Comparison of ENCODE assay signal across 8 cellular contexts in the genomic region with DNA sequence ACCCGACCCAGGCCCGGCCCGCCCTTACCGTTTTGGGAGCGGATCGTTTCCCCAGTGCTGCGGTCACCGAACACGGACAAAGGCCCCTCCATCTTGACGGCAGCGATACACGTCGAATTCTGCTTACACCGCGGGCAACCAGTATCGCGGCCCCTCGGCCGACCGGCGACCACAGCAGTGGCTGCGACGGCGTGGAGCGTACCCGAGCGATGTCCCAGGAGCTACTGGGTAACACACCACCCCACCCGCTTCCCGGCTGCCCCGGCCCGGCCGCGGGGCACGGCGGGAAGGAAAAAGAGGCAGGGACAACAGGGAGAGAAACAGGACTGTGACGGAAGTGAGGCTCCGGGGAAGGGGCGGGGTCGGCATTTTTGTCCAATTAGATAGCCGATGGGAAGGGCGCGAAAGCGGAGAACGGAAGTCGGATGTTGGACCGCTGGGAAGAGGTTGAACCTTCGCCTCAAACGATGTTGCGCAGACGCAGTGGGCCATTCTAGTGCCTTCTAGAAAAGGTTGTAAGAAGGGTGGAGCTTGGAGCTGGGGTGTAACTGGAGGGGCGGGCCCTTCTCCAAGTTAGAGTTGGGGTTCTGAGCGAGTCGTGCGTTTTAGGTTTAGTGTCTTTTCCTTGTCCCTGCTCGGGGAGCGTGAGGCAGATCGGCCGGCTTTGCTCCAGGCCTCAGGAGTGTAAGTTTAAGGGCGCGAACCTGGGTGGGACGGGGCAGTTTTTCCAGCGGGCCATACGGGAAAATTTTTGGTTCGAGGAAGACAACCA. TPM values are rescaled to one million over a fixed set of nuclear protein-coding genes. Genes with fewer than 3 reads are reported as not detected.
A peak's percentile ranks its signal among the peaks of the same experiment; 100 is the strongest.
DNase-seq lines count a peak whose midpoint lies in the region; ATAC-seq and TF ChIP-seq lines count a peak whose summit lies in the region.

A gene (minus strand): TSS at position 226 of the 772 bp plus-strand sequence. CDS start 134 bp downstream, at position 92.

- H3K9me3 ChIP-seq in Peyer's patch, result no peaks in the 10 kb centered on the region
- H3K9me3 ChIP-seq in esophagus (ENCODE audit: control insufficient read depth in 2 of 2, insufficient read depth in 1 of 2, low read depth in 1 of 2, low read length in 1 of 2), result no peaks in the 10 kb centered on the region
- no peaks in the 10 kb centered on the region for H3K9me3 ChIP-seq in mucosa of stomach (ENCODE audit: control insufficient read depth, low read length)

- H3K4me2 ChIP-seq in KMS-11, result peak within 1 kb of the TSS; percentile 90

- H4K20me1 ChIP-seq in KMS-11 (ENCODE audit: insufficient read depth), result peaks cover 17% of the 10 kb centered on the region

- H3K4me1 ChIP-seq in KMS-11 (ENCODE audit: low read depth, poor library complexity, severe bottlenecking), result peaks cover 36% of the 10 kb centered on the region
- H3K4me1 ChIP-seq in Peyer's patch, result peaks cover 0 to 40% (median 13%) of the 10 kb centered on the region in 4 donors
- no peaks in the 10 kb centered on the region for H3K4me1 ChIP-seq in esophagus (ENCODE audit: control insufficient read depth in 2 of 2, insufficient read depth in 2 of 2, low read length in 1 of 2)
- peaks cover 7% of the 10 kb centered on the region for H3K4me1 ChIP-seq in mucosa of stomach (ENCODE audit: control insufficient read depth, insufficient read depth, low read length)

- TF ChIP-seq POLR2A in Peyer's patch (IDR thresholded peaks at IDR 0.05), result peak; percentile 92 to 96

- no peak for TF ChIP-seq CTCF in KMS-11 (conservative IDR thresholded peaks at IDR 0.05; ENCODE audit: low read depth, low read length)
- peak in 1 of 6 experiments; percentile 6 for TF ChIP-seq CTCF in Peyer's patch (IDR thresholded peaks at IDR 0.05)

- H3K9ac ChIP-seq in KMS-11 (peak within 1 kb of the TSS; percentile 78), mucosa of stomach (ENCODE audit: low read length) (peak within 1 kb of the TSS; percentile 86)

- H2AFZ ChIP-seq in KMS-11 (ENCODE audit: low read depth), result peak within 1 kb of the TSS; percentile 34

- H3K27ac ChIP-seq in KMS-11, result peak within 1 kb of the TSS; percentile 47
- H3K27ac ChIP-seq in Peyer's patch, result peak within 1 kb of the TSS; percentile 93 to 100 (median 96)
- H3K27ac ChIP-seq in esophagus (ENCODE audit: low read depth in 2 of 2, low read length in 1 of 2), result peak within 1 kb of the TSS; percentile 98 to 100

- H3K27me3 ChIP-seq in KMS-11 (ENCODE audit: insufficient read depth, low read depth) (no peaks in the 10 kb centered on the region), Peyer's patch (no peaks in the 10 kb centered on the region), esophagus (ENCODE audit: control insufficient read depth in 1 of 2, insufficient read depth in 2 of 2, low read length in 2 of 2) (no peaks in the 10 kb centered on the region), mucosa of stomach (ENCODE audit: control insufficient read depth, insufficient read depth, low read length) (no peaks in the 10 kb centered on the region)

- peaks cover 94% of the 10 kb centered on the region for H3K79me2 ChIP-seq in KMS-11 (ENCODE audit: insufficient read depth, low read depth)

- DNase-seq in DMS53 treated with DMSO at 0.1 percent for 48 hours (lab: John Stamatoyannopoulos, UW; ENCODE audit: unreplicated experiment) (peak; percentile 92), Peyer's patch (peak; percentile 98 to 100 (median 99))
- peak; percentile 99 for DNase-seq in activated T-cell treated with anti-CD3 and anti-CD28 coated beads, Interleukin-2, amount 50 U/mL, for 48 hours
- DNase-seq in stimulated activated CD8-positive, alpha-beta memory T cell treated with anti-CD3 and anti-CD28 coated beads, Interleukin-7, amount 100 ng/mL, for 1 hour (ENCODE audit: low read depth in 2 of 2), result peak; percentile 97 to 98

- WGBS in esophagus, 2 donors, result 0% methylated on average over 64 of the region's 64 CpGs

- H3K36me3 ChIP-seq in KMS-11 (ENCODE audit: insufficient read depth) (peaks cover 26% of the 10 kb centered on the region; the same call in 1 of the 2 replicates), Peyer's patch (peaks cover 0 to 41% (median 0%) of the 10 kb centered on the region in 3 donors), esophagus (ENCODE audit: control insufficient read depth in 2 of 2, insufficient read depth in 2 of 2, low read length in 1 of 2) (peaks cover 3 to 4% of the 10 kb centered on the region in 2 donors), mucosa of stomach (ENCODE audit: control insufficient read depth, insufficient read depth, low read length) (no peaks in the 10 kb centered on the region)

- ATAC-seq in GM21737 (IDR thresholded peaks at IDR 0.05; ENCODE audit: unreplicated experiment), result peak; percentile 70

- H3K4me3 ChIP-seq in KMS-11 (IDR thresholded peaks at IDR 0.05; ENCODE audit: insufficient read depth, low read depth, low read length) (no peak within 1 kb of the TSS), Peyer's patch (peak within 1 kb of the TSS; percentile 82 to 100 (median 96)), esophagus (ENCODE audit: low read depth in 1 of 2, low read length in 2 of 2) (peak within 1 kb of the TSS; percentile 87 to 93), mucosa of stomach (ENCODE audit: low read length) (peak within 1 kb of the TSS; percentile 95)

RNA-seq across cellular contexts. Expression of the gene that starts here (rescaled TPM):
- total RNA-seq in Peyer's patch, result 100 to 1,000 TPM in 3 of 4 donors, 10 to 100 TPM in 1; 68.8 to 233 (median 135) TPM
- 10 to 100 TPM; 71.3 to 93.6 TPM for polyA plus RNA-seq in esophagus

Comparison
In these comparisons a context has a peak if more than half of its experiments do, and no peak if none do; other contexts are left out.
1. H3K27ac ChIP-seq: peak in every context shown above with its lines; median percentile 99 in esophagus; 96 in Peyer's patch; 47 in KMS-11.